8 cellular contexts compared by ENCODE assay signal in genomic region chr9:98806394-98807069, GRCh38. TPM values are rescaled to one million over a fixed set of nuclear protein-coding genes. Genes with fewer than 3 reads are reported as not detected.
DNase-seq lines count a peak whose midpoint lies in the region; ATAC-seq and TF ChIP-seq lines count a peak whose summit lies in the region.

No MANE protein-coding gene starts in this region.

- H3K9me3 ChIP-seq in lower lobe of right lung = no peaks in the 10 kb centered on the region

- H3K27ac Mint-ChIP-seq in activated naive CD8-positive, alpha-beta T cell treated with anti-CD3 and anti-CD28 coated beads for 36 hours = no peak overlapping the region

- no peak overlapping the region for H3K27ac ChIP-seq in 22Rv1
- no peak overlapping the region for H3K27ac ChIP-seq in lower lobe of right lung

- peaks cover 12% of the 10 kb centered on the region for H3K27me3 ChIP-seq in lower lobe of right lung (ENCODE audit: low read depth)

- H3K27me3 Mint-ChIP-seq in activated naive CD8-positive, alpha-beta T cell treated with anti-CD3 and anti-CD28 coated beads for 36 hours = peaks cover 10% of the 10 kb centered on the region

- H3K4me3 ChIP-seq in lower lobe of right lung = no peak overlapping the region

- TF ChIP-seq CTCF in 22Rv1 (IDR thresholded peaks at IDR 0.05) (peak; percentile 36), lower lobe of right lung (IDR thresholded peaks at IDR 0.05) (peak; percentile 9), GM10266 (IDR thresholded peaks at IDR 0.05; ENCODE audit: control insufficient read depth, insufficient read depth, low read depth, missing control alignments) (no peak)

- DNase-seq in ELR (ENCODE audit: low read depth) (peak; percentile 43), lower lobe of right lung (no peak), GM10266 (ENCODE audit: extremely low spot score) (no peak), foreskin melanocyte (no peak), iPS-NIHi7 (ENCODE audit: extremely low spot score) (no peak)
- no peak for DNase-seq in activated naive CD8-positive, alpha-beta T cell treated with anti-CD3 and anti-CD28 coated beads for 36 hours

- peaks cover 3% of the 10 kb centered on the region for H3K9me3 Mint-ChIP-seq in activated naive CD8-positive, alpha-beta T cell treated with anti-CD3 and anti-CD28 coated beads for 36 hours

- peak overlapping the region; percentile 80 for H3K4me3 Mint-ChIP-seq in activated naive CD8-positive, alpha-beta T cell treated with anti-CD3 and anti-CD28 coated beads for 36 hours

- no peaks in the 10 kb centered on the region for H3K36me3 ChIP-seq in lower lobe of right lung

- ATAC-seq in lower lobe of right lung (no peak), HG02970 (IDR thresholded peaks at IDR 0.05; ENCODE audit: low FRiP score, unreplicated experiment) (no peak)

- H3K4me1 ChIP-seq in lower lobe of right lung = peaks cover 20% of the 10 kb centered on the region

- peaks cover 34% of the 10 kb centered on the region for H3K4me1 Mint-ChIP-seq in activated naive CD8-positive, alpha-beta T cell treated with anti-CD3 and anti-CD28 coated beads for 36 hours

- intact Hi-C loops in lower lobe of right lung (cut with DNase I) = no loop called here

- H3K36me3 Mint-ChIP-seq in activated naive CD8-positive, alpha-beta T cell treated with anti-CD3 and anti-CD28 coated beads for 36 hours = peaks cover 3% of the 10 kb centered on the region

RNA-seq across cellular contexts. Expression of gene GALNT12, which starts 0.9 kb away (rescaled TPM):
- total RNA-seq in activated naive CD8-positive, alpha-beta T cell treated with anti-CD3 and anti-CD28 coated beads for 36 hours = 10 to 100 TPM in 1 of 2 experiments, 1 to 10 TPM in 1; 9.2 to 10.9 TPM
- total RNA-seq in lower lobe of right lung = 23.2 TPM

RNA-seq across cellular contexts. Expression of gene ANKS6, which starts 10.2 kb away (rescaled TPM):
- 10 to 100 TPM; 17.9 to 21.8 TPM for total RNA-seq in activated naive CD8-positive, alpha-beta T cell treated with anti-CD3 and anti-CD28 coated beads for 36 hours
- 16.5 TPM for total RNA-seq in lower lobe of right lung
